ENCODE assay signal across 22 cellular contexts in genomic region chr7:132790104-132790503, GRCh38.
DNase-seq lines count a peak whose midpoint lies in the region; ATAC-seq lines count a peak whose summit lies in the region.
"Had no signal": no experiment of that assay in that cellular context is flagged by ENCODE, and none has a peak within 500 bp of the region (broad histone marks: within the 10 kb centered on the region; RNA-seq: fewer than 3 reads in every experiment).

No MANE protein-coding gene starts in this region.

- peak overlapping the region; percentile 49 for H3K27ac Mint-ChIP-seq in activated T-cell treated with anti-CD3 and anti-CD28 coated beads, Interleukin-2, amount 50 U/mL, for 72 hours
- H3K27ac Mint-ChIP-seq in stimulated activated memory B cell treated with anti-CD40 and anti-IgM and Interleukin-4, amounts not matched to agents 10 μg/mL and 1 μg/mL and 100 μg/mL, for 72 hours = peak overlapping the region; percentile 65
- H3K27ac Mint-ChIP-seq: CD4-positive, alpha-beta memory T cell had no signal

- H3K36me3 Mint-ChIP-seq in activated T-cell treated with anti-CD3 and anti-CD28 coated beads, Interleukin-2, amount 50 U/mL, for 72 hours (ENCODE audit: insufficient read depth in 2 of 2) = peaks cover 4 to 6% of the 10 kb centered on the region in 2 donors
- H3K36me3 Mint-ChIP-seq in activated T-cell treated with anti-CD3 and anti-CD28 coated beads, Interleukin-2, amount 50 U/mL, for 4 hours (ENCODE audit: insufficient read depth) = peaks cover 60% of the 10 kb centered on the region
- peaks cover 65% of the 10 kb centered on the region for H3K36me3 Mint-ChIP-seq in stimulated activated memory B cell treated with anti-CD40 and anti-IgM and Interleukin-4, amounts not matched to agents 10 μg/mL and 1 μg/mL and 100 μg/mL, for 72 hours

- H3K4me1 Mint-ChIP-seq in activated T-cell treated with anti-CD3 and anti-CD28 coated beads, Interleukin-2, amount 50 U/mL, for 72 hours (ENCODE audit: low read depth) = no peaks in the 10 kb centered on the region
- no peaks in the 10 kb centered on the region for H3K4me1 Mint-ChIP-seq in activated T-cell treated with anti-CD3 and anti-CD28 coated beads, Interleukin-2, amount 50 U/mL, for 4 hours (ENCODE audit: low read depth)
- peaks cover 21% of the 10 kb centered on the region for H3K4me1 Mint-ChIP-seq in stimulated activated memory B cell treated with anti-CD40 and anti-IgM and Interleukin-4, amounts not matched to agents 10 μg/mL and 1 μg/mL and 100 μg/mL, for 72 hours
- H3K4me1 Mint-ChIP-seq: CD4-positive, alpha-beta memory T cell had no signal

- DNase-seq in activated T-cell treated with anti-CD3 and anti-CD28 coated beads, Interleukin-2, amount 50 U/mL, for 72 hours = no peak
- DNase-seq in activated T-cell treated with anti-CD3 and anti-CD28 coated beads, Interleukin-2, amount 50 U/mL, for 4 hours = no peak
- no peak for DNase-seq in NCI-H2227 treated with DMSO at 0.1 percent for 48 hours (lab: John Stamatoyannopoulos, UW)
- DNase-seq in KBM-7 = no peak
- DNase-seq: 8988T; ACHN; BE2C; C1 segment of cervical spinal cord; CD4-positive, alpha-beta memory T cell; CD4-positive, CD25-positive, alpha-beta regulatory T cell; CD8-positive, alpha-beta memory T cell; COR-L47; DMS 273 treated with DMSO at 0.1 percent for 48 hours; DMS153; DMS53; DMS79; DND-41; EL; GDM1 had no signal

- no peaks in the 10 kb centered on the region for H3K9me3 Mint-ChIP-seq in activated T-cell treated with anti-CD3 and anti-CD28 coated beads, Interleukin-2, amount 50 U/mL, for 72 hours
- no peaks in the 10 kb centered on the region for H3K9me3 Mint-ChIP-seq in activated T-cell treated with anti-CD3 and anti-CD28 coated beads, Interleukin-2, amount 50 U/mL, for 4 hours
- no peaks in the 10 kb centered on the region for H3K9me3 Mint-ChIP-seq in stimulated activated memory B cell treated with anti-CD40 and anti-IgM and Interleukin-4, amounts not matched to agents 10 μg/mL and 1 μg/mL and 100 μg/mL, for 72 hours
- H3K9me3 Mint-ChIP-seq: CD4-positive, alpha-beta memory T cell; CD8-positive, alpha-beta memory T cell had no signal

- H3K4me3 Mint-ChIP-seq in activated T-cell treated with anti-CD3 and anti-CD28 coated beads, Interleukin-2, amount 50 U/mL, for 72 hours = no peak overlapping the region
- H3K4me3 Mint-ChIP-seq in activated T-cell treated with anti-CD3 and anti-CD28 coated beads, Interleukin-2, amount 50 U/mL, for 4 hours = no peak overlapping the region
- no peak overlapping the region for H3K4me3 Mint-ChIP-seq in stimulated activated memory B cell treated with anti-CD40 and anti-IgM and Interleukin-4, amounts not matched to agents 10 μg/mL and 1 μg/mL and 100 μg/mL, for 72 hours
- H3K4me3 Mint-ChIP-seq: CD14-positive monocyte; CD4-positive, alpha-beta memory T cell; CD4-positive, CD25-positive, alpha-beta regulatory T cell; CD8-positive, alpha-beta memory T cell had no signal

- no peaks in the 10 kb centered on the region for H3K27me3 Mint-ChIP-seq in activated T-cell treated with anti-CD3 and anti-CD28 coated beads, Interleukin-2, amount 50 U/mL, for 72 hours (ENCODE audit: low read depth)
- H3K27me3 Mint-ChIP-seq in activated T-cell treated with anti-CD3 and anti-CD28 coated beads, Interleukin-2, amount 50 U/mL, for 4 hours (ENCODE audit: low read depth) = no peaks in the 10 kb centered on the region
- H3K27me3 Mint-ChIP-seq in stimulated activated memory B cell treated with anti-CD40 and anti-IgM and Interleukin-4, amounts not matched to agents 10 μg/mL and 1 μg/mL and 100 μg/mL, for 72 hours = no peaks in the 10 kb centered on the region
- H3K27me3 Mint-ChIP-seq: CD4-positive, alpha-beta memory T cell; CD4-positive, CD25-positive, alpha-beta regulatory T cell; CD8-positive, alpha-beta memory T cell had no signal

- ATAC-seq in activated T-cell treated with anti-CD3 and anti-CD28 coated beads, Interleukin-2, amount 50 U/mL, for 72 hours (replicated peaks in 1 of 2) = no peak
- ATAC-seq in activated T-cell treated with anti-CD3 and anti-CD28 coated beads, Interleukin-2, amount 50 U/mL, for 4 hours = no peak
- no peak for ATAC-seq in stimulated activated memory B cell treated with anti-CD40 and anti-IgM and Interleukin-4, amounts not matched to agents 10 μg/mL and 1 μg/mL and 100 μg/mL, for 72 hours
- ATAC-seq: GM12878 had no signal

- in situ Hi-C loops in KBM-7 (cut with MboI; ENCODE audit: low pct_unique_long_range_greater_than_20kb, low sequenced_read_pairs) = no loop called here
